8 cellular contexts compared by ENCODE assay signal in genomic region chrX:44343412-44343942, GRCh38. TPM values are rescaled to one million over a fixed set of nuclear protein-coding genes. Genes with fewer than 3 reads are reported as not detected.
DNase-seq lines count a peak whose midpoint lies in the region; ATAC-seq and TF ChIP-seq lines count a peak whose summit lies in the region.

Gene EFHC2 (minus strand): TSS chrX:44343672. CDS start chrX:44343588, 84 bp downstream.

- H3K4me2 ChIP-seq in PC-3 (ENCODE audit: low read length), result peak within 1 kb of the TSS; percentile 85

- peak; percentile 65 for ATAC-seq in PC-3
- peak; percentile 68 to 92 (median 86) for ATAC-seq in heart right ventricle
- no peak for ATAC-seq in GM18870 (IDR thresholded peaks at IDR 0.05; ENCODE audit: unreplicated experiment)
- ATAC-seq in GM21786 (IDR thresholded peaks at IDR 0.05; ENCODE audit: unreplicated experiment), result no peak
- no peak for ATAC-seq in GM21381 (IDR thresholded peaks at IDR 0.05; ENCODE audit: unreplicated experiment)

- no peaks in the 10 kb centered on the region for H3K9me3 Mint-ChIP-seq in activated naive CD8-positive, alpha-beta T cell (ENCODE audit: low read depth)

- H3K27ac ChIP-seq in PC-3 (ENCODE audit: low read length), result no peak within 1 kb of the TSS
- peak within 1 kb of the TSS in 4 of 10 donors; percentile 39 to 51 (median 44) for H3K27ac ChIP-seq in heart right ventricle

- H3K36me3 ChIP-seq in PC-3 (ENCODE audit: low read depth, low read length) (no peaks in the 10 kb centered on the region), heart right ventricle (no peaks in the 10 kb centered on the region)

- H3F3A ChIP-seq in PC-3 (ENCODE audit: low read length, unreplicated experiment), result no peaks in the 10 kb centered on the region

- DNase-seq in ELR (ENCODE audit: low read depth), result peak; percentile 40
- peak; percentile 24 for DNase-seq in PC-3
- DNase-seq in heart right ventricle, result peak; percentile 54 to 60
- DNase-seq in renal cortical epithelial cell (ENCODE audit: low read depth), result peak; percentile 4

- H3K9me2 ChIP-seq in PC-3 (replicated peaks; ENCODE audit: low read length), result no peaks in the 10 kb centered on the region

- peak within 1 kb of the TSS; percentile 66 for H3K9ac ChIP-seq in PC-3 (ENCODE audit: low read length)

- H3K4me3 ChIP-seq in PC-3 (ENCODE audit: low read length), result peak within 1 kb of the TSS; percentile 69
- H3K4me3 ChIP-seq in heart right ventricle, result peak within 1 kb of the TSS in 9 of 10 donors; percentile 38 to 60 (median 51)

- H3K4me1 ChIP-seq in PC-3 (ENCODE audit: insufficient read depth, low read length) (peaks cover 4% of the 10 kb centered on the region; the same call in 1 of the 2 replicates), heart right ventricle (peaks cover 0 to 11% (median 0%) of the 10 kb centered on the region in 9 donors)

- 1 to 2% methylated on average over 24 to 33 of the region's 34 CpGs for WGBS in heart right ventricle, 2 donors

- POLR2A ChIA-PET in PC-3 (lab: Charles Lee; ENCODE audit: unreplicated experiment), result no interaction called here

- intact Hi-C loops in PC-3 (cut with micrococcal nuclease), result no loop called here
- intact Hi-C loops in heart right ventricle (cut with DNase I), result no loop called here

- H3K27me3 Mint-ChIP-seq in activated naive CD8-positive, alpha-beta T cell, result no peaks in the 10 kb centered on the region

- H3K36me3 Mint-ChIP-seq in activated naive CD8-positive, alpha-beta T cell, result no peaks in the 10 kb centered on the region

- no peak for TF ChIP-seq CTCF in PC-3 (conservative IDR thresholded peaks at IDR 0.05; ENCODE audit: low read depth, low read length)
- no peak for TF ChIP-seq CTCF in heart right ventricle (IDR thresholded peaks at IDR 0.05)

- H3K27me3 ChIP-seq in PC-3 (ENCODE audit: low read length), result no peaks in the 10 kb centered on the region
- peaks cover 0 to 60% (median 0%) of the 10 kb centered on the region in 7 donors for H3K27me3 ChIP-seq in heart right ventricle

- peaks cover 17% of the 10 kb centered on the region for H3K4me1 Mint-ChIP-seq in activated naive CD8-positive, alpha-beta T cell (ENCODE audit: low read depth)

- peak within 1 kb of the TSS; percentile 83 for H3K27ac Mint-ChIP-seq in activated naive CD8-positive, alpha-beta T cell

- no peaks in the 10 kb centered on the region for H3K79me2 ChIP-seq in PC-3 (ENCODE audit: low read length)

- peak within 1 kb of the TSS; percentile 96 for H2AFZ ChIP-seq in PC-3 (ENCODE audit: low read length)

- peak within 1 kb of the TSS; percentile 86 for H3K4me3 Mint-ChIP-seq in activated naive CD8-positive, alpha-beta T cell

- BruUV-seq in PC-3 (replicated peaks; lab: Mats Ljungman, UMichigan), result no TSS peak

- H4K20me1 ChIP-seq in PC-3 (ENCODE audit: low read length), result no peaks in the 10 kb centered on the region

- H3K9me3 ChIP-seq in PC-3 (ENCODE audit: low read length) (no peaks in the 10 kb centered on the region), heart right ventricle (no peaks in the 10 kb centered on the region)

- CTCF ChIA-PET in PC-3 (lab: Charles Lee), result no interaction called here

RNA-seq across cellular contexts. Expression of gene EFHC2, which starts in this region (rescaled TPM):
- total RNA-seq in PC-3 (2014; rRNA removed), result 0.29 and 0.40 TPM in 2 replicates
- total RNA-seq in heart right ventricle, result 10 to 100 TPM in 5 of 10 donors, 1 to 10 TPM in 5; 7.0 to 17.9 (median 10.3) TPM
- polyA plus RNA-seq in heart right ventricle, result 10 to 100 TPM in 1 of 2 donors, 1 to 10 TPM in 1; 1.5 to 13.2 TPM
- 0.17 and 3.2 TPM in 2 replicates for total RNA-seq in renal cortical epithelial cell

Comparison
In these comparisons a context has a peak if more than half of its experiments do, and no peak if none do; other contexts are left out.
1. Peak in DNase-seq, ATAC-seq, H3K4me3 ChIP-seq, H3K9ac ChIP-seq and H3K4me2 ChIP-seq in PC-3; RNA of the gene not detected or under 1 TPM.
2. DNase-seq: peak in every context shown above with its lines; median percentile 57 in heart right ventricle; 40 in ELR; 24 in PC-3; 4 in renal cortical epithelial cell.
3. ATAC-seq: peak in heart right ventricle (8 of 8); none in GM18870 (single experiment), GM21786 (single experiment) and GM21381 (single experiment).